ENCODE assay signal across 19 cellular contexts in the genomic region with DNA sequence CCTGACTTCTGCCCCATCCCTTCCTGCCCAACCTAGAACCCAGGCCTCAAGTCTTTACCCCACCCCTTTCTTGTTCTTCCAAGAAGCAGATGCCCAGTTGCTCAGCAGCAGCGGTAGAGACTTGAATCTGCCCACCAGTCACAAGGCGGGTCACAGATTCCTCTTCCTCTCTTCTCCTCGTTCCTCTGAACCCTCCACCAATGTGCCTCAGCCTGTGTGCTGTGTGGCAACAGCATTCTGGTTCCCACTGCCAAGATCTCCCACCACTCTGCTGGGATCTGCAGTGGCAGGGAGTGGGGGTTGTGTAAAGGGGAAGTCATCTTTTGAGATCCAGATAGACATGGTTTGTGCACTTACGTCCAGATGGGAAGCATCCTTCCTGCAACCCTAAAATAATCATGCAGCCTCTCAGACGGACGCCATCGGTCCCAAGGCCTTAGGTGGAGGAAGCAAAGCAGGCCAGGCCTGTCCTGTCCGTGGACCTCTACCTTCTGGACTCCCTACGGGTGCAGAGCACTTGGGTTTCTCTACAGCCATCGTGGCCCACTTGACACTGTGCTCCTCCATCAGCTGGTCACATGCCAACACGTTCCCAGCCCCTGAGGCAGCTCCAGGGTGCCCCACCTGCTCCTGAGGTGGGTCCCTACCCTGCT. TPM values are rescaled to one million over a fixed set of nuclear protein-coding genes. Genes with fewer than 3 reads are reported as not detected.
DNase-seq lines count a peak whose midpoint lies in the region; ATAC-seq and TF ChIP-seq lines count a peak whose summit lies in the region.
"Had no signal": no experiment of that assay in that cellular context is flagged by ENCODE, and none has a peak within 500 bp of the region (broad histone marks: within the 10 kb centered on the region; RNA-seq: fewer than 3 reads in every experiment).

No MANE protein-coding gene starts in this region.

- peak overlapping the region; percentile 22 for H3K4me2 ChIP-seq in GM23248 (ENCODE audit: unreplicated experiment)

- intact Hi-C loops in tibial artery (cut with DNase I; ENCODE audit: low total_unique reads): no loop called here

- H4K20me1 ChIP-seq in GM23248 (ENCODE audit: insufficient read depth): no peaks in the 10 kb centered on the region

- no peak for ATAC-seq in T-helper 17 cell
- peak; percentile 11 for ATAC-seq in left lobe of liver
- ATAC-seq in HG02981 (IDR thresholded peaks at IDR 0.05; ENCODE audit: unreplicated experiment): no peak
- no peak for ATAC-seq in GM21526 (IDR thresholded peaks at IDR 0.05; ENCODE audit: low FRiP score, unreplicated experiment)

- no peak overlapping the region for H2AFZ ChIP-seq in GM23248

- no peak overlapping the region for H3K4me3 Mint-ChIP-seq in T-helper 17 cell
- H3K4me3 Mint-ChIP-seq: activated naive CD4-positive, alpha-beta T cell treated with anti-CD3 and anti-CD28 coated beads for 36 hours; CD14-positive monocyte had no signal

- TF ChIP-seq CTCF in tibial artery (IDR thresholded peaks at IDR 0.05): no peak

- H3K27ac ChIP-seq in GM23248: peak overlapping the region; percentile 99
- peak overlapping the region; percentile 29 to 30 for H3K27ac ChIP-seq in tibial artery
- H3K27ac ChIP-seq: dorsolateral prefrontal cortex had no signal

- WGBS in GM23248 (ENCODE audit: low coverage in 1 of 2, low lambda C conversion rate in 2 of 2, missing lambda C conversion rate in 2 of 2), 2 experiments: 72 to 73% methylated on average over 11 of the region's 11 CpGs

- DNase-seq in GM23248 (no peak), T-helper 17 cell (no peak), left lobe of liver (ENCODE audit: low spot score) (no peak), tibial artery (no peak), HK-2 (ENCODE audit: unreplicated experiment) (no peak)
- DNase-seq: activated CD4-positive, CD25-positive, alpha-beta regulatory T cell treated with anti-CD3 and anti-CD28 coated beads, Interleukin-2, amount 50 U/mL, for 72 hours; activated naive CD4-positive, alpha-beta T cell treated with anti-CD3 and anti-CD28 coated beads for 36 hours; DND-41; dorsolateral prefrontal cortex; esophagus squamous epithelium; heart right ventricle; KBM-7; NCI-H1092; NCI-H2171; RPMI8226; substantia nigra had no signal

- peak overlapping the region; percentile 75 for H3K27ac Mint-ChIP-seq in T-helper 17 cell
- H3K27ac Mint-ChIP-seq: activated naive CD4-positive, alpha-beta T cell treated with anti-CD3 and anti-CD28 coated beads for 36 hours had no signal

- H3K27me3 Mint-ChIP-seq in T-helper 17 cell: no peaks in the 10 kb centered on the region

- H3F3A ChIP-seq in GM23248 (ENCODE audit: insufficient read depth): peaks cover 54% of the 10 kb centered on the region

- peaks cover 2% of the 10 kb centered on the region for H3K36me3 Mint-ChIP-seq in T-helper 17 cell (ENCODE audit: low read depth)

- H3K4me1 ChIP-seq in GM23248 (ENCODE audit: insufficient read depth): peaks cover 49% of the 10 kb centered on the region
- H3K4me1 ChIP-seq in tibial artery: peaks cover 0 to 53% (median 19%) of the 10 kb centered on the region in 4 donors

- H3K36me3 ChIP-seq in GM23248 (ENCODE audit: low read depth) (no peaks in the 10 kb centered on the region), tibial artery (peaks cover 7 to 44% (median 27%) of the 10 kb centered on the region in 3 donors)

- H3K9ac ChIP-seq in GM23248: peak overlapping the region; percentile 44

- H3K4me1 Mint-ChIP-seq in T-helper 17 cell: peaks cover 11% of the 10 kb centered on the region

- H3K4me3 ChIP-seq in GM23248 (no peak overlapping the region), tibial artery (no peak overlapping the region)
- H3K4me3 ChIP-seq: dorsolateral prefrontal cortex, esophagus squamous epithelium, heart right ventricle had no signal

- H3K9me2 ChIP-seq in GM23248 (ENCODE audit: insufficient read depth): no peaks in the 10 kb centered on the region

- 0 out of 2 replicates have a peak, but pooled peaks cover 6% of the 10 kb centered on the region for H3K79me2 ChIP-seq in GM23248 (ENCODE audit: insufficient read depth)

- in situ Hi-C loops in GM23248 (cut with MboI): no loop called here

- H3K27me3 ChIP-seq in GM23248 (replicated peaks; ENCODE audit: insufficient read depth) (no peaks in the 10 kb centered on the region), tibial artery (no peaks in the 10 kb centered on the region)
- H3K27me3 ChIP-seq: dorsolateral prefrontal cortex, esophagus squamous epithelium, heart right ventricle had no signal

- H3K9me3 ChIP-seq in GM23248 (ENCODE audit: low read depth): no peaks in the 10 kb centered on the region
- H3K9me3 ChIP-seq in T-helper 17 cell (ENCODE audit: control insufficient read depth, low read length, poor library complexity, severe bottlenecking): no peaks in the 10 kb centered on the region
- H3K9me3 ChIP-seq in tibial artery: no peaks in the 10 kb centered on the region
- H3K9me3 ChIP-seq: esophagus squamous epithelium, heart right ventricle had no signal

RNA-seq across cellular contexts. Expression of gene RPL26L1, which starts 7.7 kb away (rescaled TPM):
- total RNA-seq in GM23248 (2014; rRNA removed; shearing (Covaris generic)): 24.3 and 30.7 TPM in 2 replicates
- 102 and 104 TPM in 2 replicates for polyA plus RNA-seq in GM23248 (2016; fragmentation: Nextera tagmentation; extraction: Ambion mirVana)
- 10 to 100 TPM; 13.9 to 17.7 TPM for total RNA-seq in T-helper 17 cell
- total RNA-seq in left lobe of liver: 16.3 TPM

RNA-seq across cellular contexts. Expression of gene ATP6V0E1, which starts 32.1 kb away (rescaled TPM):
- total RNA-seq in GM23248 (2014; rRNA removed; shearing (Covaris generic)): 175 and 204 TPM in 2 replicates
- 675 and 702 TPM in 2 replicates for polyA plus RNA-seq in GM23248 (2016; fragmentation: Nextera tagmentation; extraction: Ambion mirVana)
- total RNA-seq in T-helper 17 cell (100 to 1,000 TPM; 102 to 104 TPM), left lobe of liver (110 TPM)
